17 cellular contexts compared by ENCODE assay signal in genomic region chr17:61130320-61130719, GRCh38.
DNase-seq lines count a peak whose midpoint lies in the region; ATAC-seq and TF ChIP-seq lines count a peak whose summit lies in the region.
"Had no signal": no experiment of that assay in that cellular context is flagged by ENCODE, and none has a peak within 500 bp of the region (broad histone marks: within the 10 kb centered on the region; RNA-seq: fewer than 3 reads in every experiment).

No MANE protein-coding gene starts in this region.

- intact Hi-C loops in stomach (cut with DNase I; ENCODE audit: low total_unique reads), result no loop called here

- peaks cover 3% of the 10 kb centered on the region for H3K27me3 Mint-ChIP-seq in activated naive CD8-positive, alpha-beta T cell treated with anti-CD3 and anti-CD28 coated beads, Interleukin-2, amount 10 ng/mL, durations not matched to agents 7 days and 5 days
- H3K27me3 Mint-ChIP-seq in activated naive CD8-positive, alpha-beta T cell treated with anti-CD3 and anti-CD28 coated beads, Interleukin-2, amount 50 U/mL, for 24 hours, result no peaks in the 10 kb centered on the region
- H3K27me3 Mint-ChIP-seq in naive thymus-derived CD8-positive, alpha-beta T cell, result no peaks in the 10 kb centered on the region
- H3K27me3 Mint-ChIP-seq: CD4-positive, CD25-positive, alpha-beta regulatory T cell had no signal

- peak overlapping the region; percentile 12 for H3K27ac Mint-ChIP-seq in activated naive CD8-positive, alpha-beta T cell treated with anti-CD3 and anti-CD28 coated beads, Interleukin-2, amount 10 ng/mL, durations not matched to agents 7 days and 5 days
- H3K27ac Mint-ChIP-seq in activated naive CD8-positive, alpha-beta T cell treated with anti-CD3 and anti-CD28 coated beads, Interleukin-2, amount 50 U/mL, for 24 hours, result no peak overlapping the region
- no peak overlapping the region for H3K27ac Mint-ChIP-seq in naive thymus-derived CD8-positive, alpha-beta T cell
- H3K27ac Mint-ChIP-seq: CD4-positive, CD25-positive, alpha-beta regulatory T cell had no signal

- no peak for TF ChIP-seq EP300 in stomach (IDR thresholded peaks at IDR 0.05)

- H3K27ac ChIP-seq in fibroblast of lung (ENCODE audit: insufficient read depth, low read length), result peak overlapping the region; percentile 88
- H3K27ac ChIP-seq in stomach, result peak overlapping the region in 4 of 5 donors; percentile 4 to 45 (median 20)
- H3K27ac ChIP-seq: GM23248 had no signal

- H3K4me3 ChIP-seq in fibroblast of lung (replicated peaks in 1 of 4; ENCODE audit: control extremely low read depth in 1 of 4, insufficient read depth in 1 of 4, low read depth in 3 of 4, low read length in 4 of 4) (no peak overlapping the region), stomach (no peak overlapping the region)
- H3K4me3 ChIP-seq: GM23248 had no signal

- no peak for ATAC-seq in activated naive CD8-positive, alpha-beta T cell treated with anti-CD3 and anti-CD28 coated beads, Interleukin-2, amount 10 ng/mL, durations not matched to agents 7 days and 5 days (ENCODE audit: low read depth)
- no peak for ATAC-seq in activated naive CD8-positive, alpha-beta T cell treated with anti-CD3 and anti-CD28 coated beads, Interleukin-2, amount 50 U/mL, for 24 hours
- ATAC-seq in naive thymus-derived CD8-positive, alpha-beta T cell, result no peak
- ATAC-seq: HCT116, PC-3 had no signal

- H3K36me3 Mint-ChIP-seq in activated naive CD8-positive, alpha-beta T cell treated with anti-CD3 and anti-CD28 coated beads, Interleukin-2, amount 10 ng/mL, durations not matched to agents 7 days and 5 days, result peaks cover 9% of the 10 kb centered on the region
- no peaks in the 10 kb centered on the region for H3K36me3 Mint-ChIP-seq in activated naive CD8-positive, alpha-beta T cell treated with anti-CD3 and anti-CD28 coated beads, Interleukin-2, amount 50 U/mL, for 24 hours (ENCODE audit: low read depth)
- no peaks in the 10 kb centered on the region for H3K36me3 Mint-ChIP-seq in naive thymus-derived CD8-positive, alpha-beta T cell

- POLR2A ChIA-PET in activated naive CD8-positive, alpha-beta T cell treated with anti-CD3 and anti-CD28 coated beads, Interleukin-2, amount 10 ng/mL, durations not matched to agents 7 days and 5 days (lab: Charles Lee), result no interaction called here
- POLR2A ChIA-PET in naive thymus-derived CD8-positive, alpha-beta T cell (lab: Charles Lee), result no interaction called here

- peaks cover 4% of the 10 kb centered on the region for H3K9me3 Mint-ChIP-seq in activated naive CD8-positive, alpha-beta T cell treated with anti-CD3 and anti-CD28 coated beads, Interleukin-2, amount 10 ng/mL, durations not matched to agents 7 days and 5 days
- H3K9me3 Mint-ChIP-seq in activated naive CD8-positive, alpha-beta T cell treated with anti-CD3 and anti-CD28 coated beads, Interleukin-2, amount 50 U/mL, for 24 hours, result no peaks in the 10 kb centered on the region
- no peaks in the 10 kb centered on the region for H3K9me3 Mint-ChIP-seq in naive thymus-derived CD8-positive, alpha-beta T cell
- H3K9me3 Mint-ChIP-seq: CD4-positive, CD25-positive, alpha-beta regulatory T cell had no signal

- no peak for DNase-seq in activated naive CD8-positive, alpha-beta T cell treated with anti-CD3 and anti-CD28 coated beads, Interleukin-2, amount 10 ng/mL, durations not matched to agents 7 days and 5 days
- no peak for DNase-seq in activated naive CD8-positive, alpha-beta T cell treated with anti-CD3 and anti-CD28 coated beads, Interleukin-2, amount 50 U/mL, for 24 hours
- DNase-seq in NOMO-1 treated with dmso at 0.1 percent for 144 hours (lab: John Stamatoyannopoulos, UW; ENCODE audit: unreplicated experiment) (peak; percentile 3), fibroblast of lung (ENCODE audit: low read depth in 2 of 2) (no peak), stomach (no peak), NCI-H1694 treated with DMSO at 0.1 percent for 48 hours (lab: John Stamatoyannopoulos, UW) (no peak)
- DNase-seq in naive thymus-derived CD8-positive, alpha-beta T cell, result no peak
- DNase-seq in effector CD4-positive, alpha-beta T cell, result no peak
- DNase-seq: CD4-positive, CD25-positive, alpha-beta regulatory T cell; DND-41; GDM1; NCI-H1105 treated with DMSO at 0.1 percent for 48 hours; NCI-H1930; NCI-H510A; PC-3 had no signal

- TF ChIP-seq POLR2A in stomach (IDR thresholded peaks at IDR 0.05), result no peak

- peaks cover 41% of the 10 kb centered on the region for H3K79me2 ChIP-seq in fibroblast of lung (ENCODE audit: control insufficient read depth, insufficient read depth, low read length)

- no peak overlapping the region for H3K4me3 Mint-ChIP-seq in activated naive CD8-positive, alpha-beta T cell treated with anti-CD3 and anti-CD28 coated beads, Interleukin-2, amount 10 ng/mL, durations not matched to agents 7 days and 5 days
- H3K4me3 Mint-ChIP-seq in activated naive CD8-positive, alpha-beta T cell treated with anti-CD3 and anti-CD28 coated beads, Interleukin-2, amount 50 U/mL, for 24 hours, result no peak overlapping the region
- H3K4me3 Mint-ChIP-seq in naive thymus-derived CD8-positive, alpha-beta T cell, result no peak overlapping the region
- H3K4me3 Mint-ChIP-seq: CD4-positive, CD25-positive, alpha-beta regulatory T cell had no signal

- H3K27me3 ChIP-seq in fibroblast of lung (ENCODE audit: control insufficient read depth, insufficient read depth, low read length) (no peaks in the 10 kb centered on the region), stomach (no peaks in the 10 kb centered on the region)

- no peak overlapping the region for H3K9ac ChIP-seq in fibroblast of lung (ENCODE audit: insufficient read depth, low read length)
- H3K9ac ChIP-seq: GM23248 had no signal

- TF ChIP-seq CTCF in fibroblast of lung (conservative IDR thresholded peaks at IDR 0.05 in 1 of 2, IDR thresholded peaks at IDR 0.05 in 1 of 2; ENCODE audit: low read depth in 1 of 2, low read length in 2 of 2) (no peak), stomach (IDR thresholded peaks at IDR 0.05) (no peak)

- H2AFZ ChIP-seq in fibroblast of lung (ENCODE audit: low read length), result no peak overlapping the region
- H2AFZ ChIP-seq: GM23248 had no signal

- H3K9me3 ChIP-seq in fibroblast of lung (ENCODE audit: control insufficient read depth, insufficient read depth, low read depth, low read length) (no peaks in the 10 kb centered on the region), stomach (no peaks in the 10 kb centered on the region)

- H3K36me3 ChIP-seq in fibroblast of lung (ENCODE audit: control insufficient read depth, insufficient read depth, low read length) (no peaks in the 10 kb centered on the region), stomach (no peaks in the 10 kb centered on the region)

- peak overlapping the region; percentile 18 for H3K4me2 ChIP-seq in fibroblast of lung (ENCODE audit: extremely low read depth, insufficient read depth, low read length)

- H3K4me1 Mint-ChIP-seq in activated naive CD8-positive, alpha-beta T cell treated with anti-CD3 and anti-CD28 coated beads, Interleukin-2, amount 10 ng/mL, durations not matched to agents 7 days and 5 days, result peaks cover 12% of the 10 kb centered on the region
- peaks cover 8% of the 10 kb centered on the region for H3K4me1 Mint-ChIP-seq in activated naive CD8-positive, alpha-beta T cell treated with anti-CD3 and anti-CD28 coated beads, Interleukin-2, amount 50 U/mL, for 24 hours
- peaks cover 11 to 29% (median 22%) of the 10 kb centered on the region in 4 donors for H3K4me1 Mint-ChIP-seq in naive thymus-derived CD8-positive, alpha-beta T cell

- no peaks in the 10 kb centered on the region for H4K20me1 ChIP-seq in fibroblast of lung (ENCODE audit: control insufficient read depth, extremely low read depth, insufficient read depth, low read length)

- peaks cover 34% of the 10 kb centered on the region for H3K4me1 ChIP-seq in fibroblast of lung (ENCODE audit: control insufficient read depth, extremely low read depth, insufficient read depth, low read length)
- H3K4me1 ChIP-seq in stomach, result no peaks in the 10 kb centered on the region

- WGBS in stomach, 5 donors, result 75 to 90% (median 84%) methylated on average over 4 of the region's 4 CpGs
